ENCODE assay signal across 8 cellular contexts in the genomic region with DNA sequence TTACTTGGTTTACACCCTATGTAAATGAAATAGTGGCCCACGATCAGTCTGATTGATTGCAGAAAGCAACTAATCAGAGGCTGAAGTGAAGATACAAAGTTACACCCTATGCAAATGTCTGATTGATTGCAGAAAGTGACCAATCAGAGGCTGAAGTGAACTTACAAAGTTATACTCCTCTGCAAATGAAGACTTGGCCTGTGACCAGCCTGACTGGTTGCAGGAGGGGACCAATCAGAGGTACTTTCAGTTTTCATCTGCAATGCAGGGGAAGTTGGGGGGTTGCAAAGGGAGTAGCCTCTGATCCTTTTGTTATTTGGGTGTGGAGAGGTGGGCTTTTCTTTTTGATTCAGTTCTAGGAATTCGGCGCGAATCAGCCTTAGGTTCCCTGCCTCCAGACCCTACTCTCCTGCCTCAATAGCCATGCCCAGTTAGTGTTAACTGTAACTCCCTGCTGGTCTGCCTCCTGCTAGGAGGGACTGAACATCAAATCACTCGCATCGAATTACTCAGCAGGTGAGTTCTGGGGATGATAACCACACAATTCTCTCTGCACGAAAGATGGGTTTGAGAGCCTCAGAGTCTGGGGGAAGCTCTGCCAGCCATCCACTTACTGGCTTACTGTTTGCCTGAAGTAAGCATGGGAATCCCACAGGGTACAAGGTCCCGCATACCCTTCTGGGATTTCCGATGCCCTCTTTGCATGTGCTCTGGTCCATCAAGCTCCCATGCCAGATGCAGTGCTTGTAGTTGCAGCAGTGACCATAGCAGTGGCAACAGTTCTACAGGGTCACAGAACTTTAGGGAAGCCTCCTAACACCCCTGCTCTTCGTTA. TPM values are rescaled to one million over a fixed set of nuclear protein-coding genes. Genes with fewer than 3 reads are reported as not detected.
DNase-seq lines count a peak whose midpoint lies in the region; ATAC-seq and TF ChIP-seq lines count a peak whose summit lies in the region.

No MANE protein-coding gene starts in this region.

- no peaks in the 10 kb centered on the region for H3K9me3 Mint-ChIP-seq in CD14-positive monocyte

- peak overlapping the region; percentile 68 to 83 for H3K4me3 Mint-ChIP-seq in CD14-positive monocyte

- intact Hi-C loops in CD14-positive monocyte (cut with micrococcal nuclease) (no loop called here), right cardiac atrium (cut with DNase I) (no loop called here)

- H3K27me3 ChIP-seq in right cardiac atrium (ENCODE audit: control insufficient read depth, insufficient read depth): no peaks in the 10 kb centered on the region
- no peaks in the 10 kb centered on the region for H3K27me3 ChIP-seq in subcutaneous abdominal adipose tissue (ENCODE audit: control insufficient read depth in 5 of 5, insufficient read depth in 4 of 5, low read length in 5 of 5)
- no peaks in the 10 kb centered on the region for H3K27me3 ChIP-seq in SJCRH30

- no peak for ATAC-seq in right cardiac atrium

- WGBS in right cardiac atrium: 59% methylated on average over 10 of the region's 10 CpGs

- H3K9me3 ChIP-seq in right cardiac atrium (ENCODE audit: control insufficient read depth, low read length) (no peaks in the 10 kb centered on the region), subcutaneous abdominal adipose tissue (ENCODE audit: control insufficient read depth in 5 of 5, low read length in 5 of 5) (no peaks in the 10 kb centered on the region), SJCRH30 (replicated peaks) (no peaks in the 10 kb centered on the region)

- peaks cover 30 to 57% of the 10 kb centered on the region in 2 donors for H3K36me3 Mint-ChIP-seq in CD14-positive monocyte

- H3K27ac Mint-ChIP-seq in CD14-positive monocyte: peak overlapping the region; percentile 72 to 87 (median 79)

- H3K9ac ChIP-seq in subcutaneous abdominal adipose tissue (ENCODE audit: low read length in 5 of 5): peak overlapping the region in 1 of 5 donors; percentile 49

- H3K27me3 Mint-ChIP-seq in CD14-positive monocyte (ENCODE audit: low read depth in 3 of 3): no peaks in the 10 kb centered on the region

- H3K4me1 ChIP-seq in right cardiac atrium (ENCODE audit: control insufficient read depth, insufficient read depth, low read length) (peaks cover 4% of the 10 kb centered on the region), subcutaneous abdominal adipose tissue (ENCODE audit: control insufficient read depth in 5 of 5, insufficient read depth in 5 of 5, low read length in 5 of 5) (peaks cover 2 to 10% (median 7%) of the 10 kb centered on the region in 5 donors), SJCRH30 (no peaks in the 10 kb centered on the region)

- H3K4me3 ChIP-seq in right cardiac atrium (ENCODE audit: low read length) (peak overlapping the region; percentile 4), subcutaneous abdominal adipose tissue (ENCODE audit: low read depth in 1 of 5, low read length in 5 of 5) (peak overlapping the region; percentile 41 to 57 (median 53)), SJCRH30 (no peak overlapping the region)

- H3K36me3 ChIP-seq in subcutaneous abdominal adipose tissue (ENCODE audit: control insufficient read depth in 5 of 5, insufficient read depth in 5 of 5, low read length in 5 of 5) (no peaks in the 10 kb centered on the region), SJCRH30 (no peaks in the 10 kb centered on the region)

- DNase-seq in CD14-positive monocyte (ENCODE audit: low spot score) (no peak), HCEC 1CT (peak; percentile 15), right cardiac atrium (peak in 1 of 3 donors; percentile 19), NCI-H82 (lab: John Stamatoyannopoulos, UW) (no peak), SJCRH30 (no peak), GOT3 (lab: John Stamatoyannopoulos, UW) (no peak)
- peak; percentile 15 for DNase-seq in activated CD4-positive, alpha-beta T cell treated with anti-CD3 and anti-CD28 coated beads, Interleukin-2, amount 50 U/mL, for 1 hour

- no peak for TF ChIP-seq CTCF in CD14-positive monocyte (IDR thresholded peaks at IDR 0.05)

- H3K4me1 Mint-ChIP-seq in CD14-positive monocyte: peaks cover 77% of the 10 kb centered on the region

- H3K27ac ChIP-seq in right cardiac atrium (ENCODE audit: low read length) (no peak overlapping the region), subcutaneous abdominal adipose tissue (ENCODE audit: low read depth, low read length) (no peak overlapping the region), SJCRH30 (no peak overlapping the region)

RNA-seq across cellular contexts. Expression of a gene that starts 7.5 kb away (rescaled TPM):
- polyA plus RNA-seq in CD14-positive monocyte (10 to 100 TPM; 15.2 to 19.2 TPM), right cardiac atrium (0.32 TPM)
- under 1 TPM; 0.33 to 0.82 (median 0.54) TPM for total RNA-seq in right cardiac atrium
- 0.08 TPM in 1 of 2 replicates, not detected in the other for total RNA-seq in SJCRH30 (2014; rRNA removed; shearing (Covaris generic))

RNA-seq across cellular contexts. Expression of a gene that starts 50.5 kb away (rescaled TPM):
- 10 to 100 TPM in 1 of 2 donors, 1 to 10 TPM in 1; 9.8 to 13.2 TPM for polyA plus RNA-seq in CD14-positive monocyte
- 10 to 100 TPM; 16.7 to 20.3 (median 19.0) TPM for total RNA-seq in right cardiac atrium
- polyA plus RNA-seq in right cardiac atrium: 10.8 TPM
- 22.6 and 23.4 TPM in 2 replicates for total RNA-seq in SJCRH30 (2014; rRNA removed; shearing (Covaris generic))

RNA-seq across cellular contexts. Expression of a gene that starts 55.5 kb away (rescaled TPM):
- polyA plus RNA-seq in CD14-positive monocyte (10 to 100 TPM; 27.3 to 29.4 TPM), right cardiac atrium (9.3 TPM)
- total RNA-seq in right cardiac atrium: 10 to 100 TPM in 3 of 4 donors, 1 to 10 TPM in 1; 8.1 to 11.5 (median 11.0) TPM
- total RNA-seq in SJCRH30 (2014; rRNA removed; shearing (Covaris generic)): 56.6 and 62.1 TPM in 2 replicates

Comparison
In these comparisons a context has a peak if more than half of its experiments do, and no peak if none do; other contexts are left out.
1. DNase-seq: peak in HCEC 1CT (single experiment) and activated CD4-positive, alpha-beta T cell treated with anti-CD3 and anti-CD28 coated beads, Interleukin-2, amount 50 U/mL, for 1 hour (single experiment); none in CD14-positive monocyte (single experiment), NCI-H82 (single experiment), SJCRH30 (0 of 2) and GOT3 (single experiment).